ENCODE assay signal across 21 cellular contexts in the genomic region with DNA sequence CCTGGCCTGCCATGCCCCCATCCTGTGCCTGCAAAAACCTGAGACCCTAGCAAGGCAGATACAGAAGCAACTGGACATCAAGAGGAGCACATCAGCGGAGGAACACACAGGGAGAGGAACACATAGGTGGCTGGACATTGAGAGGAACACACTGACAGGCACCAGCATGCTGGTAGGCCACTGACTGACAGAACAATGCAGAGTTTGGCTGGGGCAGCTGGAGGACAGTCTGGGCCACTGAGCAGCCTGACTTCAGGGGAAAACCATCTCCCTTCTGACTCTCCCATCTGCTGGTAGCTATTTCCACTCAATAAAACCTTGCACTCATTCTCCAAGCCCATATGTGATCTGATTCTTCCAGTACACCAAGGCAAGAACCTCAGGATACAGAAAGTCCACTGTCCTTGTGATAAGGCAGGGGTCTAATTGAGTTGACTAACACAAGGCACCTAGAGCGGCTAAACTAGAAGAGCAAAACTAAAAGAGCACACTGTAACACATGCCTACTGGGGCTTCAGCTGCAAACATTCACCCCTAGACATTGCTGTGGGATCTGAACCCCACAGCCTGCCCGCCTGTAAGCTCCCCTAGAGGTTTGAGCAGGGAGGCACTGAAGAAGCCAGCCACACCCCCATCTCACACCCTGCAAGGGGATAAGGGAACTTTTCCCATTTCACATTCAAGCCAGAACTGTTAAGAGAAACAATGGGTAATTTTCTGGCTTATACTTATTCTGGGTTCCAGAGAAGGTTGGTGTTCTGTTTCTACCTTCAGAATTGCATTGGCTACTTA. TPM values are rescaled to one million over a fixed set of nuclear protein-coding genes. Genes with fewer than 3 reads are reported as not detected.
DNase-seq lines count a peak whose midpoint lies in the region; ATAC-seq, FAIRE-seq and TF ChIP-seq lines count a peak whose summit lies in the region.
"Had no signal": no experiment of that assay in that cellular context is flagged by ENCODE, and none has a peak within 500 bp of the region (broad histone marks: within the 10 kb centered on the region; RNA-seq: fewer than 3 reads in every experiment).

No MANE protein-coding gene starts in this region.

- no peak for ATAC-seq in CD4-positive, CD25-positive, alpha-beta regulatory T cell (ENCODE audit: low read depth in 2 of 2)
- ATAC-seq in naive thymus-derived CD4-positive, alpha-beta T cell = no peak
- ATAC-seq in GM19324 (IDR thresholded peaks at IDR 0.05; ENCODE audit: low FRiP score, unreplicated experiment) = no peak
- ATAC-seq: HCT116, left ventricle myocardium superior had no signal

- H3K4me3 ChIP-seq in CD4-positive, CD25-positive, alpha-beta regulatory T cell (ENCODE audit: low read depth, low read length) = no peak overlapping the region
- H3K4me3 ChIP-seq in brain microvascular endothelial cell (ENCODE audit: low read depth, low read length) (no peak overlapping the region), spleen (no peak overlapping the region)
- H3K4me3 ChIP-seq in naive thymus-derived CD4-positive, alpha-beta T cell (ENCODE audit: low read length) = no peak overlapping the region

- CTCF ChIA-PET in naive thymus-derived CD4-positive, alpha-beta T cell (lab: Charles Lee) = interaction anchor here (0.6 to 7.6 kb wide), 4 partner anchors 19 to 77 kb away, joined by 3 to 89 read pairs (median 3); no protein-coding TSS in a partner anchor

- intact Hi-C loops in naive thymus-derived CD4-positive, alpha-beta T cell (cut with micrococcal nuclease) = loop anchor here in 1 of 2 donors (2.0 kb wide), 1 partner anchor 20 kb away; no protein-coding TSS in a partner anchor
- intact Hi-C loops in spleen (cut with DNase I; ENCODE audit: low total_unique reads) = no loop called here

- TF ChIP-seq CTCF in brain microvascular endothelial cell (IDR thresholded peaks at IDR 0.05; ENCODE audit: low read depth, low read length, missing control alignments) (peak; percentile 3), spleen (IDR thresholded peaks at IDR 0.05 in 8 of 11, conservative IDR thresholded peaks at IDR 0.05 in 3 of 11) (no peak)

- peaks cover 27% of the 10 kb centered on the region for H3K4me1 ChIP-seq in CD4-positive, CD25-positive, alpha-beta regulatory T cell (ENCODE audit: control insufficient read depth, insufficient read depth, low read length, poor library complexity, severe bottlenecking)
- H3K4me1 ChIP-seq in naive thymus-derived CD4-positive, alpha-beta T cell (ENCODE audit: control insufficient read depth in 2 of 2, insufficient read depth in 2 of 2, low read length in 2 of 2) = peaks cover 26 to 27% of the 10 kb centered on the region in 2 donors
- H3K4me1 ChIP-seq in spleen = peaks cover 8 to 81% (median 37%) of the 10 kb centered on the region in 6 donors

- H3K27me3 Mint-ChIP-seq in CD4-positive, CD25-positive, alpha-beta regulatory T cell = no peaks in the 10 kb centered on the region
- no peaks in the 10 kb centered on the region for H3K27me3 Mint-ChIP-seq in naive thymus-derived CD4-positive, alpha-beta T cell
- H3K27me3 Mint-ChIP-seq: activated CD4-positive, alpha-beta memory T cell treated with anti-CD3 and anti-CD28 coated beads for 36 hours had no signal

- no peaks in the 10 kb centered on the region for H3K27me3 ChIP-seq in CD4-positive, CD25-positive, alpha-beta regulatory T cell (ENCODE audit: control insufficient read depth, insufficient read depth, low read length)
- H3K27me3 ChIP-seq in brain microvascular endothelial cell (replicated peaks) = no peaks in the 10 kb centered on the region
- no peaks in the 10 kb centered on the region for H3K27me3 ChIP-seq in naive thymus-derived CD4-positive, alpha-beta T cell (ENCODE audit: control insufficient read depth in 2 of 2, insufficient read depth in 2 of 2, low read length in 2 of 2)
- H3K27me3 ChIP-seq in spleen (replicated peaks in 1 of 7) = no peaks in the 10 kb centered on the region

- H3K9me3 ChIP-seq in CD4-positive, CD25-positive, alpha-beta regulatory T cell (ENCODE audit: control insufficient read depth in 2 of 2, low read length in 2 of 2) = no peaks in the 10 kb centered on the region
- peaks cover 0 to 3% (median 0%) of the 10 kb centered on the region in 3 experiments for H3K9me3 ChIP-seq in naive thymus-derived CD4-positive, alpha-beta T cell (ENCODE audit: control insufficient read depth in 2 of 3, low read length in 3 of 3)
- H3K9me3 ChIP-seq in spleen = no peaks in the 10 kb centered on the region
- H3K9me3 ChIP-seq: SK-N-SH had no signal

- H3K27ac ChIP-seq in CD4-positive, CD25-positive, alpha-beta regulatory T cell (ENCODE audit: insufficient read depth, low read length, poor library complexity, severe bottlenecking) = no peak overlapping the region
- H3K27ac ChIP-seq in brain microvascular endothelial cell (no peak overlapping the region), spleen (peak overlapping the region in 4 of 8 donors; percentile 34 to 87 (median 58))
- no peak overlapping the region for H3K27ac ChIP-seq in naive thymus-derived CD4-positive, alpha-beta T cell (ENCODE audit: low read depth, low read length)
- H3K27ac ChIP-seq: KMS-11 had no signal

- FAIRE-seq in GM18507 (lab: Jason Lieb, UNC) = peak; percentile 38
- FAIRE-seq in frontal cortex (lab: Jason Lieb, UNC) = no peak

- H3K36me3 ChIP-seq in CD4-positive, CD25-positive, alpha-beta regulatory T cell (ENCODE audit: control insufficient read depth, insufficient read depth, low read length) = no peaks in the 10 kb centered on the region
- H3K36me3 ChIP-seq in brain microvascular endothelial cell (replicated peaks) (no peaks in the 10 kb centered on the region), spleen (no peaks in the 10 kb centered on the region)
- no peaks in the 10 kb centered on the region for H3K36me3 ChIP-seq in naive thymus-derived CD4-positive, alpha-beta T cell (ENCODE audit: control insufficient read depth in 2 of 3, insufficient read depth in 3 of 3, low read length in 3 of 3)

- peak overlapping the region in 2 of 3 donors; percentile 30 to 76 for H3K27ac Mint-ChIP-seq in CD4-positive, CD25-positive, alpha-beta regulatory T cell
- peak overlapping the region; percentile 57 to 95 (median 86) for H3K27ac Mint-ChIP-seq in naive thymus-derived CD4-positive, alpha-beta T cell
- H3K27ac Mint-ChIP-seq: activated CD4-positive, alpha-beta memory T cell treated with anti-CD3 and anti-CD28 coated beads for 36 hours; type B pancreatic cell had no signal

- 78 to 92% (median 89%) methylated on average over 3 of the region's 3 CpGs for WGBS in spleen, 5 donors

- no peak for TF ChIP-seq POLR2A in spleen (IDR thresholded peaks at IDR 0.05)

- POLR2A ChIA-PET in naive thymus-derived CD4-positive, alpha-beta T cell (lab: Charles Lee) = interaction anchor here (0.7 to 5.3 kb wide), 7 partner anchors 9 to 77 kb away, joined by 3 to 79 read pairs (median 5); no protein-coding TSS in a partner anchor

- H3K4me3 Mint-ChIP-seq in CD4-positive, CD25-positive, alpha-beta regulatory T cell = no peak overlapping the region
- peak overlapping the region in 1 of 10 donors; percentile 23 for H3K4me3 Mint-ChIP-seq in naive thymus-derived CD4-positive, alpha-beta T cell
- H3K4me3 Mint-ChIP-seq: activated CD4-positive, alpha-beta memory T cell treated with anti-CD3 and anti-CD28 coated beads for 36 hours; type B pancreatic cell had no signal

- peaks cover 30 to 41% (median 35%) of the 10 kb centered on the region in 4 donors for H3K4me1 Mint-ChIP-seq in CD4-positive, CD25-positive, alpha-beta regulatory T cell
- peaks cover 36 to 74% (median 69%) of the 10 kb centered on the region in 7 donors for H3K4me1 Mint-ChIP-seq in naive thymus-derived CD4-positive, alpha-beta T cell

- peaks cover 9% of the 10 kb centered on the region for H3K36me3 Mint-ChIP-seq in CD4-positive, CD25-positive, alpha-beta regulatory T cell
- peaks cover 3 to 46% (median 6%) of the 10 kb centered on the region in 5 donors for H3K36me3 Mint-ChIP-seq in naive thymus-derived CD4-positive, alpha-beta T cell
- H3K36me3 Mint-ChIP-seq: type B pancreatic cell had no signal

- in situ Hi-C loops in brain microvascular endothelial cell (cut with HindIII; ENCODE audit: low pct_ligation_motif_present, low sequenced_read_pairs) = no loop called here

- no peaks in the 10 kb centered on the region for H3K9me3 Mint-ChIP-seq in CD4-positive, CD25-positive, alpha-beta regulatory T cell
- H3K9me3 Mint-ChIP-seq in naive thymus-derived CD4-positive, alpha-beta T cell = peaks cover 0 to 12% (median 4%) of the 10 kb centered on the region in 11 donors
- H3K9me3 Mint-ChIP-seq: type B pancreatic cell had no signal

- no peak for DNase-seq in CD4-positive, CD25-positive, alpha-beta regulatory T cell
- no peak for DNase-seq in GM18507 (ENCODE audit: extremely low spot score, insufficient read length, low read depth)
- DNase-seq in brain microvascular endothelial cell = no peak
- no peak for DNase-seq in naive thymus-derived CD4-positive, alpha-beta T cell
- no peak for DNase-seq in frontal cortex (ENCODE audit: low spot score in 2 of 2)
- DNase-seq in spleen = no peak
- DNase-seq: activated CD4-positive, alpha-beta memory T cell treated with anti-CD3 and anti-CD28 coated beads for 36 hours; anterior cingulate cortex; C1 segment of cervical spinal cord; erythroblast; left ventricle myocardium superior; MV-4-11; NCI-H1694 treated with DMSO at 0.1 percent for 48 hours; NCI-H748 treated with DMSO at 0.1 percent for 48 hours; retina; SK-N-SH; stimulated activated CD4-positive, alpha-beta T cell treated with anti-CD3 and anti-CD28 coated beads, Interleukin-4, amount 100 ng/mL, for 24 hours had no signal

RNA-seq across cellular contexts. Expression of a gene that starts 22.1 kb away (rescaled TPM):
- 0.84 TPM for total RNA-seq in CD4-positive, CD25-positive, alpha-beta regulatory T cell
- polyA plus RNA-seq in CD4-positive, CD25-positive, alpha-beta regulatory T cell = not detected
- total RNA-seq in naive thymus-derived CD4-positive, alpha-beta T cell = 1 to 10 TPM in 2 of 5 experiments, under 1 TPM in 1, not detected in 2; 0.43 to 6.1 (median 2.5) TPM
- under 1 TPM; 0.38 to 0.39 TPM for polyA plus RNA-seq in naive thymus-derived CD4-positive, alpha-beta T cell
- total RNA-seq in frontal cortex = not detected
- total RNA-seq in spleen = 10 to 100 TPM in 6 of 7 donors, 1 to 10 TPM in 1; 6.3 to 18.1 (median 13.2) TPM
- polyA plus RNA-seq in spleen = 100 to 1,000 TPM in 1 of 3 donors, 10 to 100 TPM in 2; 24.2 to 103 (median 40.4) TPM
- total RNA-seq: left ventricle myocardium superior had no signal
- polyA plus RNA-seq: SK-N-SH had no signal

RNA-seq across cellular contexts. Expression of a gene that starts 41.3 kb away (rescaled TPM):
- 219 TPM for total RNA-seq in CD4-positive, CD25-positive, alpha-beta regulatory T cell
- 100 to 1,000 TPM; 223 to 312 (median 247) TPM for polyA plus RNA-seq in CD4-positive, CD25-positive, alpha-beta regulatory T cell
- 100 to 1,000 TPM; 182 to 378 (median 327) TPM for total RNA-seq in naive thymus-derived CD4-positive, alpha-beta T cell
- 100 to 1,000 TPM; 319 to 323 TPM for polyA plus RNA-seq in naive thymus-derived CD4-positive, alpha-beta T cell
- 15.5 TPM for total RNA-seq in frontal cortex
- total RNA-seq in spleen = 100 to 1,000 TPM in 1 of 7 donors, 10 to 100 TPM in 6; 74.9 to 131 (median 87.7) TPM
- polyA plus RNA-seq in spleen = 10 to 100 TPM; 20.8 to 48.5 (median 39.7) TPM

RNA-seq across cellular contexts. Expression of a gene that starts 49.9 kb away (rescaled TPM):
- total RNA-seq in CD4-positive, CD25-positive, alpha-beta regulatory T cell = 1,130 TPM
- polyA plus RNA-seq in CD4-positive, CD25-positive, alpha-beta regulatory T cell = 100 to 1,000 TPM; 189 to 259 (median 222) TPM
- 100 to 1,000 TPM in 3 of 5 experiments, 10 to 100 TPM in 2; 25.8 to 588 (median 125) TPM for total RNA-seq in naive thymus-derived CD4-positive, alpha-beta T cell
- 100 to 1,000 TPM; 113 to 201 TPM for polyA plus RNA-seq in naive thymus-derived CD4-positive, alpha-beta T cell
- not detected for total RNA-seq in frontal cortex
- 100 to 1,000 TPM in 1 of 7 donors, 10 to 100 TPM in 6; 29.5 to 123 (median 65.6) TPM for total RNA-seq in spleen
- polyA plus RNA-seq in spleen = 10 to 100 TPM; 49.2 to 71.6 (median 55.1) TPM
- polyA plus RNA-seq: SK-N-SH had no signal

Comparison
In these comparisons a context has a peak if more than half of its experiments do, and no peak if none do; other contexts are left out.
1. RNA of a gene that starts 49.9 kb away (total RNA-seq): 1,130 TPM in CD4-positive, CD25-positive, alpha-beta regulatory T cell (single experiment), 25.8 to 588 TPM in naive thymus-derived CD4-positive, alpha-beta T cell and 29.5 to 123 TPM in spleen; not detected in frontal cortex (single experiment); every median in the first group is over 10 times any median in the second.